10 cellular contexts compared by ENCODE assay signal in genomic region chr13:81639984-81640582, GRCh38.
DNase-seq lines count a peak whose midpoint lies in the region; ATAC-seq and TF ChIP-seq lines count a peak whose summit lies in the region.
"Had no signal": no experiment of that assay in that cellular context is flagged by ENCODE, and none has a peak within 500 bp of the region (broad histone marks: within the 10 kb centered on the region; RNA-seq: fewer than 3 reads in every experiment).

No MANE protein-coding gene starts in this region.

- H3K27me3 Mint-ChIP-seq in osteocyte (ENCODE audit: unreplicated experiment): peaks cover under 1% of the 10 kb centered on the region

- in situ Hi-C loops in GM13977 (cut with MboI; ENCODE audit: low pct_unique_long_range_greater_than_20kb, low sequenced_read_pairs, unreplicated experiment): no loop called here

- H3K27ac Mint-ChIP-seq in osteocyte (ENCODE audit: unreplicated experiment): no peak overlapping the region
- H3K27ac Mint-ChIP-seq: immature natural killer cell had no signal

- DNase-seq in GM13977 (ENCODE audit: low spot score): peak; percentile 2
- DNase-seq in MV-4-11 (lab: John Stamatoyannopoulos, UW): peak; percentile 0
- DNase-seq in cerebellar cortex (ENCODE audit: low spot score): peak; percentile 9
- no peak for DNase-seq in osteocyte (ENCODE audit: extremely low spot score, unreplicated experiment)
- DNase-seq in GM03348 (ENCODE audit: low spot score): no peak
- DNase-seq in Ammon's horn (ENCODE audit: low spot score): no peak
- DNase-seq: activated T-cell treated with anti-CD3 and anti-CD28 coated beads, Interleukin-2, amount 50 U/mL, for 1 hour; immature natural killer cell; stomach had no signal

- ATAC-seq in GM19467 (IDR thresholded peaks at IDR 0.05; ENCODE audit: unreplicated experiment): no peak

- TF ChIP-seq CTCF in GM13977 (IDR thresholded peaks at IDR 0.05; ENCODE audit: extremely low read depth, insufficient read depth, missing control alignments): peak; percentile 44
- peak; percentile 38 for TF ChIP-seq CTCF in osteocyte (IDR thresholded peaks at IDR 0.05)

- no peak overlapping the region for H3K4me3 Mint-ChIP-seq in osteocyte (ENCODE audit: unreplicated experiment)
- H3K4me3 Mint-ChIP-seq: immature natural killer cell had no signal

- H3K4me1 Mint-ChIP-seq in osteocyte (ENCODE audit: unreplicated experiment): no peaks in the 10 kb centered on the region
- H3K4me1 Mint-ChIP-seq: immature natural killer cell had no signal

- no peaks in the 10 kb centered on the region for H3K9me3 Mint-ChIP-seq in osteocyte (ENCODE audit: unreplicated experiment)

- H3K36me3 Mint-ChIP-seq in osteocyte (ENCODE audit: unreplicated experiment): no peaks in the 10 kb centered on the region

Comparison
In these comparisons a context has a peak if more than half of its experiments do, and no peak if none do; other contexts are left out.
1. DNase-seq: peak in GM13977 (single experiment), MV-4-11 (single experiment) and cerebellar cortex (single experiment); none in osteocyte (single experiment), GM03348 (single experiment) and Ammon's horn (single experiment).